In the genomic region with DNA sequence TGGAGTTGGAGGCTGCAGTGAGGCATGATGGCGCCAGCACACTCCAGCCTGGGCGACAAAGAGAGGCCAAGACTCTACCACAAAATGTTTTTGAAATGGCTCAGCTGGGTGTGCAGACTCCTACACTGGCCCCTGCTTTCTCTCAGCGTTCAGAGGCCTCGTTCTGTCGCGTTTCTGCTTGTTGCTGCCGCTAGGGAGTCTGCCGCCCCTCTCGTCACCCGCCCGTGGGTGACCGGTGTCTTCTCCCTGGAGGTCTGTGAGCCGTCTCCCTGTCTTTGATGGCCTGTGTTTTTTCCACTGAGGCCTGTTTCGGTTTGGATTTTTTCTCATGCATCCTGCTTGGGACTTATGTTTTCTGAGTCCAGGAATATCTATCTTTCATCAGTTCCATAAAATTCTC, we compare ENCODE assay signal across 39 cellular contexts. TPM values are rescaled to one million over a fixed set of nuclear protein-coding genes. Genes with fewer than 3 reads are reported as not detected.
"Had no signal": no experiment of that assay in that cellular context is flagged by ENCODE, and none has a peak within 500 bp of the region (broad histone marks: within the 10 kb centered on the region; RNA-seq: fewer than 3 reads in every experiment).

No MANE protein-coding gene starts in this region.

- H3K4me3 ChIP-seq: MG63 had no signal

- H3K36me3 ChIP-seq: MG63 had no signal

- H3K27me3 ChIP-seq: MG63 had no signal

- DNase-seq: Karpas-422, Kasumi-1, MG63, MM.1S, MV-4-11, NCI-H1048, NCI-H1092, NCI-H1092 treated with DMSO at 0.1 percent for 48 hours, NCI-H1105, NCI-H1105 treated with DMSO at 0.1 percent for 48 hours, NCI-H1417, NCI-H1417 treated with DMSO at 0.1 percent for 48 hours, NCI-H1436, NCI-H1436 treated with DMSO at 0.1 percent for 48 hours, NCI-H146, NCI-H1694, NCI-H1694 treated with DMSO at 0.1 percent for 48 hours, NCI-H187, NCI-H187 treated with DMSO at 0.1 percent for 48 hours, NCI-H1930, NCI-H2029, NCI-H2029 treated with DMSO at 0.1 percent for 48 hours, NCI-H2081, NCI-H2081 treated with DMSO at 0.1 percent for 48 hours, NCI-H2107, NCI-H2171, NCI-H2171 treated with DMSO at 0.1 percent for 48 hours, NCI-H2227 treated with DMSO at 0.1 percent for 48 hours, NCI-H226, NCI-H345, NCI-H446, NCI-H446 treated with DMSO at 0.1 percent for 48 hours, NCI-H510A, NCI-H510A treated with DMSO at 0.1 percent for 48 hours, NCI-H524 had no signal

- H3K9me3 ChIP-seq: MG63 had no signal

RNA-seq across cellular contexts. Expression of a gene that starts 23.6 kb away (rescaled TPM):
- total RNA-seq: LHCN-M2, M059J, MCF 10A, NCI-H460 had no signal
